In genomic region chr7:99111591-99111990, GRCh38 we compare ENCODE assay signal across 1 cellular context.
TF ChIP-seq lines count a peak whose summit lies in the region.

No MANE protein-coding gene starts in this region.

TF ChIP-seq in HepG2, 621 proteins besides CTCF, POLR2A, EP300 and RAD21:
- TF ChIP-seq RFX5 (IDR thresholded peaks at IDR 0.05; ENCODE audit: low read depth, low read length) (no peak), ZNF362 (CRISPR knock-in tag; IDR thresholded peaks at IDR 0.05; ENCODE audit: borderline replicate concordance) (no peak), ZNF780A (CRISPR knock-in tag; IDR thresholded peaks at IDR 0.05) (no peak), RBM22 (optimal IDR thresholded peaks at IDR 0.05; ENCODE audit: low read length) (peak; percentile 14), ZNF142 (CRISPR knock-in tag; IDR thresholded peaks at IDR 0.05) (no peak)
TF ChIP-seq in HepG2: peak in this region for 1.
